In genomic region chr9:22043928-22044327, GRCh38 we compare ENCODE assay signal across 1 cellular context.
TF ChIP-seq lines count a peak whose summit lies in the region.

No MANE protein-coding gene starts in this region.

TF ChIP-seq in IMR-90, 13 proteins besides CTCF, POLR2A, EP300 and RAD21:
- TF ChIP-seq CHD1 (IDR thresholded peaks at IDR 0.05; ENCODE audit: low read depth, low read length) (no peak), NFE2L2 (IDR thresholded peaks at IDR 0.05; ENCODE audit: low read depth, low read length) (no peak), FOS (IDR thresholded peaks at IDR 0.05; ENCODE audit: low read depth, low read length) (no peak), MAFK (IDR thresholded peaks at IDR 0.05; ENCODE audit: low read depth, low read length) (peak; percentile 95), SMC3 (IDR thresholded peaks at IDR 0.05; ENCODE audit: low read depth, low read length) (no peak), RCOR1 (IDR thresholded peaks at IDR 0.05; ENCODE audit: insufficient replicate concordance, low read length) (no peak)
